In the genomic region with DNA sequence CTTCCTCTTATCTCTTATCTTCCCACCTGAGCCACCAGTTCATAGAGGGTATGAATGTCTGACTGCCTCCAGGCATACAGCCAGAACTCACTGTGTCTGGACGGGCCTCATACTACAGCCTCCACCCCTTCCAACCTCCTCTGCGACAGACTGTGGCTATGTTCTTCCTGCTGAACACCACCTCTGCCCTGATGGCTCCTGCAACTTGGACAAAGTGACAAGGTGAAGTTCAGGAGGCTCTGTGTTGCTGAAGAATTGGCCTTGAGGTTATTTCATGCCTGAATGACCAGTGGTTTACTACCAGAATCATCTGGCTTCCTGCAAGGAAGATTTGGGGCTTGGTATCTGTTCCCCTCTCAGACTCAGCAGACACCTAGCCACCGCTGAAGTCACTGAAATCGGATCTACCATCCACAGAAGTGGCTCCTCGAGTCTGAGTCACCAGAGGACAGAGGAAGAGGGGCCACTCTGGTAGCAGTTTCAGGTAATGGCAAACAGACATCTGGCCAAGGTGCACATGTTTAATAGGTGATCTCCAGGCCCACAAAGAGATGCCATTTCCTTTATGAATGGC, we compare ENCODE assay signal across 8 cellular contexts. TPM values are rescaled to one million over a fixed set of nuclear protein-coding genes. Genes with fewer than 3 reads are reported as not detected.
A peak's percentile ranks its signal among the peaks of the same experiment; 100 is the strongest.
DNase-seq lines count a peak whose midpoint lies in the region; ATAC-seq, FAIRE-seq and TF ChIP-seq lines count a peak whose summit lies in the region.

No MANE protein-coding gene starts in this region.

- peak overlapping the region in 3 of 4 donors; percentile 9 to 26 (median 11) for H3K27ac ChIP-seq in tibial nerve

- H3K9me3 ChIP-seq in tibial nerve, result no peaks in the 10 kb centered on the region

- TF ChIP-seq POLR2A in tibial nerve (IDR thresholded peaks at IDR 0.05), result no peak

- peaks cover 0 to 25% (median 17%) of the 10 kb centered on the region in 3 donors for H3K36me3 ChIP-seq in tibial nerve

- no peak for FAIRE-seq in frontal cortex (lab: Jason Lieb, UNC)

- H3K36me3 Mint-ChIP-seq in activated CD8-positive, alpha-beta memory T cell treated with anti-CD3 and anti-CD28 coated beads, Interleukin-2, amount 10 ng/mL, durations not matched to agents 7 days and 5 days, result peaks cover 11% of the 10 kb centered on the region
- peaks cover 10% of the 10 kb centered on the region for H3K36me3 Mint-ChIP-seq in activated naive CD8-positive, alpha-beta T cell treated with anti-CD3 and anti-CD28 coated beads for 36 hours

- H3K27me3 Mint-ChIP-seq in activated CD8-positive, alpha-beta memory T cell treated with anti-CD3 and anti-CD28 coated beads, Interleukin-2, amount 10 ng/mL, durations not matched to agents 7 days and 5 days, result no peaks in the 10 kb centered on the region
- no peaks in the 10 kb centered on the region for H3K27me3 Mint-ChIP-seq in activated naive CD8-positive, alpha-beta T cell treated with anti-CD3 and anti-CD28 coated beads for 36 hours

- ATAC-seq in activated CD8-positive, alpha-beta memory T cell treated with anti-CD3 and anti-CD28 coated beads, Interleukin-2, amount 10 ng/mL, durations not matched to agents 7 days and 5 days, result no peak
- ATAC-seq in HG03097 (IDR thresholded peaks at IDR 0.05; ENCODE audit: low FRiP score, unreplicated experiment), result peak; percentile 71

- H3K27me3 ChIP-seq in tibial nerve, result no peaks in the 10 kb centered on the region

- H3K27ac Mint-ChIP-seq in activated CD8-positive, alpha-beta memory T cell treated with anti-CD3 and anti-CD28 coated beads, Interleukin-2, amount 10 ng/mL, durations not matched to agents 7 days and 5 days, result peak overlapping the region; percentile 91
- peak overlapping the region; percentile 52 for H3K27ac Mint-ChIP-seq in activated naive CD8-positive, alpha-beta T cell treated with anti-CD3 and anti-CD28 coated beads for 36 hours

- H3K4me3 ChIP-seq in tibial nerve, result no peak overlapping the region

- no peaks in the 10 kb centered on the region for H3K9me3 Mint-ChIP-seq in activated CD8-positive, alpha-beta memory T cell treated with anti-CD3 and anti-CD28 coated beads, Interleukin-2, amount 10 ng/mL, durations not matched to agents 7 days and 5 days (ENCODE audit: low read depth)
- no peaks in the 10 kb centered on the region for H3K9me3 Mint-ChIP-seq in activated naive CD8-positive, alpha-beta T cell treated with anti-CD3 and anti-CD28 coated beads for 36 hours

- H3K4me1 Mint-ChIP-seq in activated CD8-positive, alpha-beta memory T cell treated with anti-CD3 and anti-CD28 coated beads, Interleukin-2, amount 10 ng/mL, durations not matched to agents 7 days and 5 days, result peaks cover 43% of the 10 kb centered on the region
- peaks cover 38% of the 10 kb centered on the region for H3K4me1 Mint-ChIP-seq in activated naive CD8-positive, alpha-beta T cell treated with anti-CD3 and anti-CD28 coated beads for 36 hours

- peaks cover 0 to 42% (median 24%) of the 10 kb centered on the region in 4 donors for H3K4me1 ChIP-seq in tibial nerve

- TF ChIP-seq EP300 in tibial nerve (IDR thresholded peaks at IDR 0.05), result no peak

- 66 to 68% methylated on average over 5 of the region's 5 CpGs for WGBS in tibial nerve, 2 donors

- no peak for TF ChIP-seq CTCF in tibial nerve (IDR thresholded peaks at IDR 0.05)

- no peak for DNase-seq in activated CD8-positive, alpha-beta memory T cell treated with anti-CD3 and anti-CD28 coated beads, Interleukin-2, amount 10 ng/mL, durations not matched to agents 7 days and 5 days
- DNase-seq in activated CD8-positive, alpha-beta memory T cell treated with anti-CD3 and anti-CD28 coated beads, Interleukin-2, amount 50 U/mL, for 4 hours, result no peak
- DNase-seq in activated naive CD8-positive, alpha-beta T cell treated with anti-CD3 and anti-CD28 coated beads for 36 hours, result no peak
- DNase-seq in tibial nerve (ENCODE audit: low spot score in 2 of 2), result no peak
- DNase-seq in frontal cortex (ENCODE audit: low spot score in 2 of 2), result no peak
- no peak for DNase-seq in NCI-H345 (lab: John Stamatoyannopoulos, UW)
- no peak for DNase-seq in AG08395 (ENCODE audit: low spot score)

- CTCF ChIA-PET in activated CD8-positive, alpha-beta memory T cell treated with anti-CD3 and anti-CD28 coated beads, Interleukin-2, amount 10 ng/mL, durations not matched to agents 7 days and 5 days (lab: Charles Lee), result interaction anchor here (0.6 to 7.5 kb wide), 9 partner anchors 13 to 93 kb away, joined by 3 to 66 read pairs (median 8); no protein-coding TSS in a partner anchor

- H3K4me3 Mint-ChIP-seq in activated CD8-positive, alpha-beta memory T cell treated with anti-CD3 and anti-CD28 coated beads, Interleukin-2, amount 10 ng/mL, durations not matched to agents 7 days and 5 days, result no peak overlapping the region
- H3K4me3 Mint-ChIP-seq in activated naive CD8-positive, alpha-beta T cell treated with anti-CD3 and anti-CD28 coated beads for 36 hours, result no peak overlapping the region

RNA-seq across cellular contexts. Expression of a gene that starts 14.2 kb away (rescaled TPM):
- total RNA-seq in activated CD8-positive, alpha-beta memory T cell treated with anti-CD3 and anti-CD28 coated beads, Interleukin-2, amount 10 ng/mL, durations not matched to agents 7 days and 5 days, result 10 to 100 TPM; 48.5 to 58.6 TPM
- 10 to 100 TPM; 41.1 to 49.9 TPM for total RNA-seq in activated naive CD8-positive, alpha-beta T cell treated with anti-CD3 and anti-CD28 coated beads for 36 hours
- 10 to 100 TPM; 42.6 to 86.7 (median 48.9) TPM for total RNA-seq in tibial nerve
- 30.6 TPM for total RNA-seq in frontal cortex

RNA-seq across cellular contexts. Expression of a gene that starts 16.0 kb away (rescaled TPM):
- total RNA-seq in activated CD8-positive, alpha-beta memory T cell treated with anti-CD3 and anti-CD28 coated beads, Interleukin-2, amount 10 ng/mL, durations not matched to agents 7 days and 5 days, result 100 to 1,000 TPM; 108 to 115 TPM
- total RNA-seq in activated naive CD8-positive, alpha-beta T cell treated with anti-CD3 and anti-CD28 coated beads for 36 hours, result 10 to 100 TPM; 57.5 to 59.6 TPM
- total RNA-seq in tibial nerve (10 to 100 TPM; 47.6 to 72.0 (median 65.7) TPM), frontal cortex (4.5 TPM)

RNA-seq across cellular contexts. Expression of a gene that starts 30.7 kb away (rescaled TPM):
- total RNA-seq in activated CD8-positive, alpha-beta memory T cell treated with anti-CD3 and anti-CD28 coated beads, Interleukin-2, amount 10 ng/mL, durations not matched to agents 7 days and 5 days, result under 1 TPM in 1 of 2 experiments, not detected in 1; 0.35 TPM
- under 1 TPM in 1 of 2 experiments, not detected in 1; 0.19 TPM for total RNA-seq in activated naive CD8-positive, alpha-beta T cell treated with anti-CD3 and anti-CD28 coated beads for 36 hours
- total RNA-seq in tibial nerve (not detected), frontal cortex (0.82 TPM)

RNA-seq across cellular contexts. Expression of a gene that starts 32.7 kb away (rescaled TPM):
- 10 to 100 TPM; 52.8 to 59.0 TPM for total RNA-seq in activated CD8-positive, alpha-beta memory T cell treated with anti-CD3 and anti-CD28 coated beads, Interleukin-2, amount 10 ng/mL, durations not matched to agents 7 days and 5 days
- 10 to 100 TPM; 71.4 to 73.2 TPM for total RNA-seq in activated naive CD8-positive, alpha-beta T cell treated with anti-CD3 and anti-CD28 coated beads for 36 hours
- 10 to 100 TPM; 42.4 to 79.3 (median 60.8) TPM for total RNA-seq in tibial nerve
- 26.1 TPM for total RNA-seq in frontal cortex

RNA-seq across cellular contexts. Expression of a gene that starts 44.5 kb away (rescaled TPM):
- not detected for total RNA-seq in activated CD8-positive, alpha-beta memory T cell treated with anti-CD3 and anti-CD28 coated beads, Interleukin-2, amount 10 ng/mL, durations not matched to agents 7 days and 5 days
- under 1 TPM; 0.14 to 0.33 TPM for total RNA-seq in activated naive CD8-positive, alpha-beta T cell treated with anti-CD3 and anti-CD28 coated beads for 36 hours
- under 1 TPM in 1 of 4 donors, not detected in 3; 0.42 TPM for total RNA-seq in tibial nerve
- total RNA-seq in frontal cortex, result not detected
